ENCODE assay signal across 8 cellular contexts in genomic region chr19:50725218-50725931, GRCh38. TPM values are rescaled to one million over a fixed set of nuclear protein-coding genes. Genes with fewer than 3 reads are reported as not detected.
A peak's percentile ranks its signal among the peaks of the same experiment; 100 is the strongest.
DNase-seq lines count a peak whose midpoint lies in the region; ATAC-seq, FAIRE-seq and TF ChIP-seq lines count a peak whose summit lies in the region.

No MANE protein-coding gene starts in this region.

- ATAC-seq in GM18511 (IDR thresholded peaks at IDR 0.05; ENCODE audit: unreplicated experiment), result peak; percentile 37
- ATAC-seq in HG03571 (IDR thresholded peaks at IDR 0.05; ENCODE audit: unreplicated experiment), result peak; percentile 19

- FAIRE-seq in GM12892 (lab: Jason Lieb, UNC), result no peak

- no peak for TF ChIP-seq POLR2A in GM12892 (IDR thresholded peaks at IDR 0.05; ENCODE audit: low read depth, low read length)

- H3K9me3 Mint-ChIP-seq in mesothelial cell of epicardium, result no peaks in the 10 kb centered on the region

- peaks cover 45% of the 10 kb centered on the region for H3K27me3 Mint-ChIP-seq in mesothelial cell of epicardium (ENCODE audit: low read depth)

- peak overlapping the region; percentile 93 for H3K4me3 Mint-ChIP-seq in mesothelial cell of epicardium

- H3K4me3 ChIP-seq in cardiac fibroblast (replicated peaks in 1 of 2; ENCODE audit: low read depth in 2 of 2, low read length in 2 of 2), result peak overlapping the region; percentile 62 to 71

- H3K27ac Mint-ChIP-seq in mesothelial cell of epicardium, result peak overlapping the region; percentile 83

- peaks cover 38% of the 10 kb centered on the region for H3K4me1 Mint-ChIP-seq in mesothelial cell of epicardium

- H3K36me3 Mint-ChIP-seq in mesothelial cell of epicardium, result no peaks in the 10 kb centered on the region

- TF ChIP-seq CTCF in cardiac fibroblast (IDR thresholded peaks at IDR 0.05; ENCODE audit: low read depth, low read length), result no peak
- TF ChIP-seq CTCF in mesothelial cell of epicardium (IDR thresholded peaks at IDR 0.05; ENCODE audit: unreplicated experiment), result no peak

- DNase-seq in cardiac fibroblast (ENCODE audit: low read depth in 2 of 2) (peak in 1 of 2 donors; percentile 21), mesothelial cell of epicardium (ENCODE audit: low spot score in 2 of 2, unreplicated experiment in 2 of 2) (no peak), GM12892 (ENCODE audit: insufficient read length) (no peak), foreskin melanocyte (no peak), iPS-NIHi7 (ENCODE audit: extremely low spot score) (no peak), KG1 (lab: John Stamatoyannopoulos, UW) (no peak)

RNA-seq across cellular contexts. Expression of gene CLEC11A, which starts 2.2 kb away (rescaled TPM):
- 33.0 to 34.4 TPM (median 33.6 TPM) in 3 replicates for total RNA-seq in mesothelial cell of epicardium
- not detected for polyA plus RNA-seq in GM12892 (2012; ENCODE audit: missing spikeins)

RNA-seq across cellular contexts. Expression of gene SHANK1, which starts 5.8 kb away (rescaled TPM):
- 11.9 to 14.0 TPM (median 13.5 TPM) in 3 replicates for total RNA-seq in mesothelial cell of epicardium
- not detected for polyA plus RNA-seq in GM12892 (2012; ENCODE audit: missing spikeins)

RNA-seq across cellular contexts. Expression of gene GPR32, which starts 44.9 kb away (rescaled TPM):
- not detected in 3 replicates for total RNA-seq in mesothelial cell of epicardium
- not detected for polyA plus RNA-seq in GM12892 (2012; ENCODE audit: missing spikeins)
